1 cellular context compared by ENCODE assay signal in the genomic region with DNA sequence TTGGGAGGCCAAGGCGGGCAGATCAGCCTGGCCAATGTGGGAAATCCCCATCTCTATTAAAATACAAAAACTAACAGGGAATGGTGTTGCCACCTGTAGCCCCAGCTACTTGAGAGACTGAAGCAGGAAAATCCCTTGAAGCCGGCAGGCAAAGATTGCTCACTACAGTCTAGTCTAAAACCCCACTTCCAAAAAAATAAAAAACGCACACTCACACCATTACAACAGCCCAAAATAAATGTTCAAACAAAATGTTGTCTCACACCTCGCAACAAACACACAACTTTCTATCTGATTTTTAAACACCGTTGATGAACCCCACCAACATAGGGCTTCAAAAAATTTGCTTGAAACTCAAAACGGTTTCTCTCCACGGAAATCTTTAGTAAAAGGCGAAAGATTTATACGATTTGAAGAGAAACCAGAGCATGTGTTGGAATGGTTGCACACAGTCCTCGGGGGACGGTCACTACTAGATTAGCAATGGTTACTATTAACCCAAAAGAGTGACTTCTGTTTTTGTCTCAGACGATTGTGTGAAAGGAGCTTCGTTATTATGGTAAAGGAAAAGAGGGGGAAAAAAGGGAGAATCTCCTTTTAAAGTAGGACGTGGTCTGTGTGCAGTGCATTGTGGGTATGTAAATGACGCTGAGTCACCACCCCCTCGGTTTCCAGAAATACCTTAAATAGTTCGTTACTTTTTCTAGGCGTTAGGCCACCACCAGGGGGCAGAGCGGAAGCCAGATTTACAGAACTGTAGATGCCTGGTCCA.
TF ChIP-seq lines count a peak whose summit lies in the region.

RNU5D-1 (minus strand) TSS at position 430 of the 772 bp plus-strand sequence.

TF ChIP-seq in K562, 482 proteins besides CTCF, POLR2A, EP300 and RAD21 (continued from another document and continues in another):
- TF ChIP-seq ZNF589 (CRISPR knock-in tag; IDR thresholded peaks at IDR 0.05; ENCODE audit: low read depth), result peak; percentile 96
- TF ChIP-seq JUNB (CRISPR knock-in tag; conservative IDR thresholded peaks at IDR 0.05), result peak; percentile 45; the same call in 1 of the 2 replicates
- no peak for TF ChIP-seq KAT8 (IDR thresholded peaks at IDR 0.05; ENCODE audit: low read depth)
- TF ChIP-seq RFX7 (CRISPR knock-in tag; IDR thresholded peaks at IDR 0.05), result peak; percentile 99
- TF ChIP-seq PYGO2 (tag; IDR thresholded peaks at IDR 0.05), result peak; percentile 72
- peak; percentile 51; the same call in 1 of the 2 replicates for TF ChIP-seq KLF16 (IDR thresholded peaks at IDR 0.05)
- 0 out of 2 replicates have a peak, but pooled peaks have one; percentile 8 for TF ChIP-seq RAD51 (IDR thresholded peaks at IDR 0.05; ENCODE audit: borderline replicate concordance, low read depth)
- TF ChIP-seq ZNF764 (CRISPR knock-in tag; IDR thresholded peaks at IDR 0.05; ENCODE audit: low read depth), result peak; percentile 89
- no peak for TF ChIP-seq ZNF408 (CRISPR knock-in tag; IDR thresholded peaks at IDR 0.05; ENCODE audit: low read depth)
- peak; percentile 62; the same call in 1 of the 2 replicates for TF ChIP-seq SMC3 (conservative IDR thresholded peaks at IDR 0.05; ENCODE audit: insufficient read depth, low read depth, low read length)
- TF ChIP-seq ELK3 (CRISPR knock-in tag; IDR thresholded peaks at IDR 0.05), result peak; percentile 94
- TF ChIP-seq EGR1 (conservative IDR thresholded peaks at IDR 0.05), result peak; percentile 74
- peak; percentile 96 for TF ChIP-seq ZNF766 (CRISPR knock-in tag; conservative IDR thresholded peaks at IDR 0.05)
- TF ChIP-seq SMAD4 (CRISPR knock-in tag; conservative IDR thresholded peaks at IDR 0.05), result peak; percentile 92
- no peak; the same call in 1 of the 2 replicates for TF ChIP-seq RFX5 (IDR thresholded peaks at IDR 0.05; ENCODE audit: low read depth, low read length)
- no peak for TF ChIP-seq BRF2 (IDR thresholded peaks at IDR 0.05; ENCODE audit: borderline replicate concordance, insufficient read depth, insufficient read length)
- peak; percentile 95; the same call in 1 of the 2 replicates for TF ChIP-seq HDAC6 (IDR thresholded peaks at IDR 0.05; ENCODE audit: low read depth, low read length)
- no peak for TF ChIP-seq U2AF2 (optimal IDR thresholded peaks at IDR 0.05; ENCODE audit: low read depth, low read length)
- TF ChIP-seq, protein P1, sequence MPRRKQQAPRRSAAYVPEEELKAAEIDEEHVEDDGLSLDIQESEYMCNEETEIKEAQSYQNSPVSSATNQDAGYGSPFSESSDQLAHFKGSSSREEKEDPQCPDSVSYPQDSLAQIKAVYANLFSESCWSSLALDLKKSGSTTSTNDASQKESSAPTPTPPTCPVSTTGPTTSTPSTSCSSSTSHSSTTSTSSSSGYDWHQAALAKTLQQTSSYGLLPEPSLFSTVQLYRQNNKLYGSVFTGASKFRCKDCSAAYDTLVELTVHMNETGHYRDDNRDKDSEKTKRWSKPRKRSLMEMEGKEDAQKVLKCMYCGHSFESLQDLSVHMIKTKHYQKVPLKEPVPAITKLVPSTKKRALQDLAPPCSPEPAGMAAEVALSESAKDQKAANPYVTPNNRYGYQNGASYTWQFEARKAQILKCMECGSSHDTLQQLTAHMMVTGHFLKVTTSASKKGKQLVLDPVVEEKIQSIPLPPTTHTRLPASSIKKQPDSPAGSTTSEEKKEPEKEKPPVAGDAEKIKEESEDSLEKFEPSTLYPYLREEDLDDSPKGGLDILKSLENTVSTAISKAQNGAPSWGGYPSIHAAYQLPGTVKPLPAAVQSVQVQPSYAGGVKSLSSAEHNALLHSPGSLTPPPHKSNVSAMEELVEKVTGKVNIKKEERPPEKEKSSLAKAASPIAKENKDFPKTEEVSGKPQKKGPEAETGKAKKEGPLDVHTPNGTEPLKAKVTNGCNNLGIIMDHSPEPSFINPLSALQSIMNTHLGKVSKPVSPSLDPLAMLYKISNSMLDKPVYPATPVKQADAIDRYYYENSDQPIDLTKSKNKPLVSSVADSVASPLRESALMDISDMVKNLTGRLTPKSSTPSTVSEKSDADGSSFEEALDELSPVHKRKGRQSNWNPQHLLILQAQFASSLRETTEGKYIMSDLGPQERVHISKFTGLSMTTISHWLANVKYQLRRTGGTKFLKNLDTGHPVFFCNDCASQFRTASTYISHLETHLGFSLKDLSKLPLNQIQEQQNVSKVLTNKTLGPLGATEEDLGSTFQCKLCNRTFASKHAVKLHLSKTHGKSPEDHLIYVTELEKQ (CRISPR knock-in tag; IDR thresholded peaks at IDR 0.05), result no peak; the same call in 1 of the 2 replicates
- TF ChIP-seq ZNF316 (IDR thresholded peaks at IDR 0.05), result peak; percentile 99
- TF ChIP-seq SMAD2 (IDR thresholded peaks at IDR 0.05; ENCODE audit: low read depth, low read length), result no peak
- no peak for TF ChIP-seq ZC3H4 (CRISPR knock-in tag; IDR thresholded peaks at IDR 0.05; ENCODE audit: borderline replicate concordance)
- TF ChIP-seq CEBPG (CRISPR knock-in tag; IDR thresholded peaks at IDR 0.05), result no peak; the same call in 1 of the 2 replicates
- TF ChIP-seq CEBPG (tag; conservative IDR thresholded peaks at IDR 0.05 in 1 of 2, IDR thresholded peaks at IDR 0.05 in 1 of 2), result peak in 1 of 2 experiments; percentile 39; a peak in 3 of 4 replicates
- TF ChIP-seq NR2F6 (CRISPR knock-in tag; IDR thresholded peaks at IDR 0.05), result peak; percentile 98
- peak; percentile 47; the same call in 1 of the 2 replicates for TF ChIP-seq KLF6 (CRISPR knock-in tag; IDR thresholded peaks at IDR 0.05; ENCODE audit: borderline replicate concordance)
- TF ChIP-seq RBM17 (IDR thresholded peaks at IDR 0.05; ENCODE audit: borderline replicate concordance, low read depth, low read length), result no peak
- TF ChIP-seq THAP7 (CRISPR knock-in tag; IDR thresholded peaks at IDR 0.05), result peak; percentile 96
- peak; percentile 94 for TF ChIP-seq RHOXF2B (CRISPR knock-in tag; conservative IDR thresholded peaks at IDR 0.05)
- TF ChIP-seq EZH2 (IDR thresholded peaks at IDR 0.05; ENCODE audit: borderline replicate concordance, low read depth, low read length), result no peak
- TF ChIP-seq, protein P2, sequence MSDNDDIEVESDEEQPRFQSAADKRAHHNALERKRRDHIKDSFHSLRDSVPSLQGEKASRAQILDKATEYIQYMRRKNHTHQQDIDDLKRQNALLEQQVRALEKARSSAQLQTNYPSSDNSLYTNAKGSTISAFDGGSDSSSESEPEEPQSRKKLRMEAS (CRISPR knock-in tag; IDR thresholded peaks at IDR 0.05), result peak; percentile 63; the same call in 1 of the 2 replicates
- TF ChIP-seq HDAC3 (IDR thresholded peaks at IDR 0.05; ENCODE audit: borderline replicate concordance, partially characterized antibody), result peak; percentile 91
- TF ChIP-seq PBX2 (CRISPR knock-in tag; IDR thresholded peaks at IDR 0.05; ENCODE audit: low read depth), result no peak
- TF ChIP-seq PBX2 (tag; conservative IDR thresholded peaks at IDR 0.05; ENCODE audit: low read depth), result peak; percentile 67; the same call in 1 of the 2 replicates
- TF ChIP-seq, protein P3, sequence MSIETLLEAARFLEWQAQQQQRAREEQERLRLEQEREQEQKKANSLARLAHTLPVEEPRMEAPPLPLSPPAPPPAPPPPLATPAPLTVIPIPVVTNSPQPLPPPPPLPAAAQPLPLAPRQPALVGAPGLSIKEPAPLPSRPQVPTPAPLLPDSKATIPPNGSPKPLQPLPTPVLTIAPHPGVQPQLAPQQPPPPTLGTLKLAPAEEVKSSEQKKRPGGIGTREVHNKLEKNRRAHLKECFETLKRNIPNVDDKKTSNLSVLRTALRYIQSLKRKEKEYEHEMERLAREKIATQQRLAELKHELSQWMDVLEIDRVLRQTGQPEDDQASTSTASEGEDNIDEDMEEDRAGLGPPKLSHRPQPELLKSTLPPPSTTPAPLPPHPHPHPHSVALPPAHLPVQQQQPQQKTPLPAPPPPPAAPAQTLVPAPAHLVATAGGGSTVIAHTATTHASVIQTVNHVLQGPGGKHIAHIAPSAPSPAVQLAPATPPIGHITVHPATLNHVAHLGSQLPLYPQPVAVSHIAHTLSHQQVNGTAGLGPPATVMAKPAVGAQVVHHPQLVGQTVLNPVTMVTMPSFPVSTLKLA (conservative IDR thresholded peaks at IDR 0.05), result peak; percentile 81 to 85
- peak; percentile 97 for TF ChIP-seq CREBBP (IDR thresholded peaks at IDR 0.05; ENCODE audit: low read depth, low read length)
- TF ChIP-seq ZBTB8A (IDR thresholded peaks at IDR 0.05; ENCODE audit: partially characterized antibody), result peak; percentile 97
- TF ChIP-seq MECOM (CRISPR knock-in tag; IDR thresholded peaks at IDR 0.05), result peak; percentile 69
- TF ChIP-seq ZNF592 (IDR thresholded peaks at IDR 0.05), result peak; percentile 89
- no peak for TF ChIP-seq MBD1 (CRISPR knock-in tag; IDR thresholded peaks at IDR 0.05)
- TF ChIP-seq NFRKB (IDR thresholded peaks at IDR 0.05; ENCODE audit: low read depth), result peak; percentile 68; the same call in 1 of the 2 replicates
